ENCODE assay signal across 8 cellular contexts in genomic region chr16:75305364-75306101, GRCh38. TPM values are rescaled to one million over a fixed set of nuclear protein-coding genes. Genes with fewer than 3 reads are reported as not detected.
DNase-seq lines count a peak whose midpoint lies in the region; ATAC-seq and TF ChIP-seq lines count a peak whose summit lies in the region.

No MANE protein-coding gene starts in this region.

- intact Hi-C loops in left colon (cut with DNase I, micrococcal nuclease), result no loop called here

- no peak overlapping the region for H3K4me3 ChIP-seq in BJ (ENCODE audit: low read depth, low read length)
- no peak overlapping the region for H3K4me3 ChIP-seq in brain microvascular endothelial cell (ENCODE audit: low read depth, low read length)

- H3K27me3 ChIP-seq in BJ (ENCODE audit: control insufficient read depth, insufficient read depth, low read length) (no peaks in the 10 kb centered on the region), brain microvascular endothelial cell (replicated peaks) (no peaks in the 10 kb centered on the region)

- no peak for TF ChIP-seq CTCF in BJ (IDR thresholded peaks at IDR 0.05; ENCODE audit: insufficient read depth, low read depth, low read length)
- TF ChIP-seq CTCF in brain microvascular endothelial cell (IDR thresholded peaks at IDR 0.05; ENCODE audit: low read depth, low read length, missing control alignments), result no peak

- DNase-seq in BJ (ENCODE audit: low read depth), result peak; percentile 100
- peak; percentile 89 for DNase-seq in HK-2 (ENCODE audit: unreplicated experiment)
- peak; percentile 100 for DNase-seq in brain microvascular endothelial cell
- DNase-seq in left colon, result peak; percentile 88 to 90
- peak; percentile 28 to 69 (median 57) for DNase-seq in stimulated activated CD4-positive, alpha-beta T cell treated with anti-CD3 and anti-CD28 coated beads, TNF-alpha, amount 100 ng/mL, for 48 hours (ENCODE audit: low read depth in 3 of 3)

- peaks cover 6% of the 10 kb centered on the region for H3K36me3 ChIP-seq in BJ (ENCODE audit: control insufficient read depth, insufficient read depth, low read length)
- H3K36me3 ChIP-seq in brain microvascular endothelial cell (replicated peaks), result peaks cover 3% of the 10 kb centered on the region

- in situ Hi-C loops in brain microvascular endothelial cell (cut with HindIII; ENCODE audit: low pct_ligation_motif_present, low sequenced_read_pairs), result loop anchor here (5.0 kb wide), 1 partner anchor 82 kb away; no protein-coding TSS in a partner anchor

- POLR2A ChIA-PET in BJ (lab: Charles Lee), result interaction anchor here (0.8 to 1.0 kb wide), 2 partner anchors 55 to 73 kb away, joined by 3 to 11 read pairs; no protein-coding TSS in a partner anchor

- CTCF ChIA-PET in BJ (lab: Yijun Ruan, JAX), result interaction anchor here (0.6 to 2.3 kb wide), 12 partner anchors 10 to 81 kb away, joined by 3 to 14 read pairs (median 3); no protein-coding TSS in a partner anchor

- H3K27ac ChIP-seq in brain microvascular endothelial cell, result peak overlapping the region; percentile 96

- peak; percentile 66 for ATAC-seq in GM19328 (IDR thresholded peaks at IDR 0.05; ENCODE audit: unreplicated experiment)
- peak; percentile 95 for ATAC-seq in SK-N-SH treated with all-trans-retinoic acid at 6 μM for 48 hours
- ATAC-seq in left colon, result peak; percentile 81
- ATAC-seq in HG03025 (IDR thresholded peaks at IDR 0.05; ENCODE audit: low FRiP score, unreplicated experiment), result no peak

TF ChIP-seq in SK-N-SH treated with all-trans-retinoic acid at 6 μM for 48 hours, 23 proteins besides CTCF, POLR2A, EP300 and RAD21:
- TF ChIP-seq PPARA (CRISPR knock-in tag; IDR thresholded peaks at IDR 0.05; ENCODE audit: borderline replicate concordance) (no peak), CSRNP3 (CRISPR knock-in tag; IDR thresholded peaks at IDR 0.05) (no peak), ZNF70 (CRISPR knock-in tag; IDR thresholded peaks at IDR 0.05) (no peak), CSDC2 (CRISPR knock-in tag; IDR thresholded peaks at IDR 0.05) (peak; percentile 45; the same call in 1 of the 2 replicates), TCF4 (CRISPR knock-in tag; IDR thresholded peaks at IDR 0.05; ENCODE audit: borderline replicate concordance) (peak; percentile 52; the same call in 1 of the 2 replicates), TSHZ2 (CRISPR knock-in tag; IDR thresholded peaks at IDR 0.05) (no peak), CREB5 (CRISPR knock-in tag; IDR thresholded peaks at IDR 0.05; ENCODE audit: low read depth) (peak; percentile 10; the same call in 1 of the 2 replicates), ZC3H10 (CRISPR knock-in tag; IDR thresholded peaks at IDR 0.05) (no peak), TOX (CRISPR knock-in tag; IDR thresholded peaks at IDR 0.05; ENCODE audit: borderline replicate concordance) (no peak), POU6F1 (CRISPR knock-in tag; IDR thresholded peaks at IDR 0.05; ENCODE audit: borderline replicate concordance, low read depth) (no peak), ZFP3 (CRISPR knock-in tag; IDR thresholded peaks at IDR 0.05) (no peak), ZNF565 (CRISPR knock-in tag; conservative IDR thresholded peaks at IDR 0.05; ENCODE audit: low read depth) (no peak), ZNF8 (CRISPR knock-in tag; IDR thresholded peaks at IDR 0.05) (no peak), ISL1 (CRISPR knock-in tag; IDR thresholded peaks at IDR 0.05) (peak; percentile 78), SNAI2 (CRISPR knock-in tag; IDR thresholded peaks at IDR 0.05) (peak; percentile 55; the same call in 1 of the 2 replicates), BACH2 (CRISPR knock-in tag; IDR thresholded peaks at IDR 0.05; ENCODE audit: borderline replicate concordance) (no peak), RARB (CRISPR knock-in tag; IDR thresholded peaks at IDR 0.05) (no peak), ARNTL (CRISPR knock-in tag; IDR thresholded peaks at IDR 0.05; ENCODE audit: borderline replicate concordance, low read depth) (no peak), OSR1 (CRISPR knock-in tag; IDR thresholded peaks at IDR 0.05) (no peak), GLIS3 (CRISPR knock-in tag; IDR thresholded peaks at IDR 0.05) (no peak), PATZ1 (CRISPR knock-in tag; IDR thresholded peaks at IDR 0.05; ENCODE audit: borderline replicate concordance) (peak; percentile 6; the same call in 1 of the 2 replicates)

RNA-seq across cellular contexts. Expression of gene BCAR1, which starts 54.1 kb away (rescaled TPM):
- 28.9 and 57.3 TPM in 2 replicates for polyA plus RNA-seq in BJ (2011; rRNA removed)
- polyA minus RNA-seq in BJ (2011; rRNA and poly(A)+ RNA removed), result 26.4 and 33.4 TPM in 2 replicates
- 100 to 1,000 TPM; 139 to 145 TPM for total RNA-seq in left colon
